25 cellular contexts compared by ENCODE assay signal in the genomic region with DNA sequence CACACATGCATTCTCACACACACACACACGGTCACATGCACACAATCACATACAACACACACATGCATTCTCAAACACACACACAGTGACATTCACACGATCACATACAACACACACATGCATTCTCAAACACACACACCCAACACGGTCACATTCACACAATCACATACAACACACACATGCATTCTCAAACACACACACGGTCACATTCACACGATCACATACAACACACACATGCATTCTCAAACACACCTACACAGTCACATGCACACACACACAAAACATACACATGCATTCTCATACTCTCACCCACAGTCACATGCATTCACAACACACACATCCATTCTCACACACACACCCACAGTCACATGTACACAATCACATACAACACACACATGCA.
"Had no signal": no experiment of that assay in that cellular context is flagged by ENCODE, and none has a peak within 500 bp of the region (broad histone marks: within the 10 kb centered on the region; RNA-seq: fewer than 3 reads in every experiment).

No MANE protein-coding gene starts in this region.

- H3K4me2 ChIP-seq: hepatocyte had no signal

- H3K4me1 ChIP-seq: colonic mucosa had no signal

- DNase-seq: activated CD4-positive, alpha-beta T cell treated with anti-CD3 and anti-CD28 coated beads for 36 hours; activated CD8-positive, alpha-beta memory T cell treated with anti-CD3 and anti-CD28 coated beads, Interleukin-2, amount 10 ng/mL, durations not matched to agents 7 days and 5 days; activated CD8-positive, alpha-beta T cell treated with anti-CD3 and anti-CD28 coated beads, Interleukin-2, amount 10 ng/mL, durations not matched to agents 7 days and 5 days; activated naive CD4-positive, alpha-beta T cell; activated T-cell treated with anti-CD3 and anti-CD28 coated beads, Interleukin-2, amount 50 U/mL, for 48 hours; cerebellar nuclear complex; colonic mucosa; dorsolateral prefrontal cortex; effector memory CD4-positive, alpha-beta T cell; gastrocnemius medialis; left cardiac atrium; left ventricle myocardium superior; naive B cell; nephron progenitor cell; pancreas; stimulated activated CD4-positive, alpha-beta T cell treated with anti-CD3 and anti-CD28 coated beads, Interleukin-15, amount 100 ng/mL, for 24 hours; stimulated activated CD4-positive, alpha-beta T cell treated with anti-CD3 and anti-CD28 coated beads, Interleukin-2, amount 100 ng/mL, for 24 hours; stimulated activated naive CD4-positive, alpha-beta T cell; T-helper 2 cell had no signal

- H3K4me3 ChIP-seq: colonic mucosa, dorsolateral prefrontal cortex, gastrocnemius medialis, hepatocyte, pancreas, prostate gland, tibial nerve had no signal

- H3K27me3 ChIP-seq: colonic mucosa, dorsolateral prefrontal cortex, gastrocnemius medialis, hepatocyte, pancreas had no signal

- H3K9me3 ChIP-seq: colonic mucosa, gastrocnemius medialis, pancreas, prostate gland, tibial nerve had no signal

- FAIRE-seq: keratinocyte, pancreas had no signal

- H3K36me3 ChIP-seq: colonic mucosa had no signal

- H3K79me2 ChIP-seq: hepatocyte had no signal

- H2AFZ ChIP-seq: hepatocyte had no signal

- ATAC-seq: activated CD4-positive, alpha-beta T cell treated with anti-CD3 and anti-CD28 coated beads for 36 hours; activated CD8-positive, alpha-beta memory T cell treated with anti-CD3 and anti-CD28 coated beads, Interleukin-2, amount 10 ng/mL, durations not matched to agents 7 days and 5 days; activated CD8-positive, alpha-beta T cell treated with anti-CD3 and anti-CD28 coated beads, Interleukin-2, amount 10 ng/mL, durations not matched to agents 7 days and 5 days; activated naive CD4-positive, alpha-beta T cell treated with anti-CD3 and anti-CD28 coated beads, Interleukin-2, amount 50 U/mL, for 72 hours; gastrocnemius medialis; left cardiac atrium; left ventricle myocardium superior; pancreas; WTC11 had no signal

- H3K27ac ChIP-seq: colonic mucosa, dorsolateral prefrontal cortex, gastrocnemius medialis, hepatocyte, pancreas, tibial nerve had no signal
